Comparison of ENCODE assay signal across 12 cellular contexts in the genomic region with DNA sequence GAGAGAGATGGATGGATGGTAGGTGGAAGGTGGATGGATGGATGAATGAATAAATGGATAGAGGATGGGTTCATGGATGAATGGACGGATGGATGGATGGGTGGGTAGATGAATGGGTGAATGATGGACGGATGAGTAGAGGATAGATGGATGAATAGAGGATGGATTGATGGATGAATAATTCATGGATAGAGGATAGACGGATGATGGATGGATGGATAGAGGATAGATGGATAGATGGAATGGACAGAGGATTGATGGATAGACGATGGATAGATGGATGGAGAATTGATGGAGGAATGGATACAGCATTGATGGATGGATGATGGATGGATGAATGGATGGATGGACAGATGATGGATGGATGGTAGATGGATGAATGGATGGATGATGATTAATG.
DNase-seq lines count a peak whose midpoint lies in the region; ATAC-seq, FAIRE-seq and TF ChIP-seq lines count a peak whose summit lies in the region.
"Had no signal": no experiment of that assay in that cellular context is flagged by ENCODE, and none has a peak within 500 bp of the region (broad histone marks: within the 10 kb centered on the region; RNA-seq: fewer than 3 reads in every experiment).

No MANE protein-coding gene starts in this region.

- no peaks in the 10 kb centered on the region for H3K79me2 ChIP-seq in GM12878 (ENCODE audit: control insufficient read depth, insufficient read depth, low read length)

- no peak for FAIRE-seq in GM12878 (lab: Jason Lieb, UNC)
- FAIRE-seq: HTR-8/SVneo had no signal

- H3K36me3 ChIP-seq in HEK293 (ENCODE audit: control insufficient read depth in 2 of 2, insufficient read depth in 1 of 2, low read length in 2 of 2) (no peaks in the 10 kb centered on the region), GM12878 (ENCODE audit: control insufficient read depth in 2 of 2, insufficient read depth in 2 of 2, low read length in 1 of 2) (no peaks in the 10 kb centered on the region), gastroesophageal sphincter (peaks cover 9 to 92% of the 10 kb centered on the region in 2 donors), rectal smooth muscle tissue (ENCODE audit: control insufficient read depth, insufficient read depth, low read length) (peaks cover 13% of the 10 kb centered on the region)
- H3K36me3 ChIP-seq: BLaER1 had no signal

- SMC1A ChIA-PET in GM12878 (lab: Charles Lee; ENCODE audit: uncharacterized antibody, unreplicated experiment) = interaction anchor here (0.9 to 2.2 kb wide), 6 partner anchors 13 to 362 kb away, joined by 3 to 14 read pairs (median 6); no protein-coding TSS in a partner anchor

- H4K20me1 ChIP-seq in GM12878 (ENCODE audit: control insufficient read depth, insufficient read depth) = no peaks in the 10 kb centered on the region
- H4K20me1 ChIP-seq: BLaER1 had no signal

- no peak overlapping the region for H2AFZ ChIP-seq in GM12878 (ENCODE audit: control insufficient read depth, low read depth, low read length)
- H2AFZ ChIP-seq: GM23338 had no signal

- H3K9me3 ChIP-seq in HEK293 (ENCODE audit: control insufficient read depth, insufficient read depth, low read depth, low read length) (no peaks in the 10 kb centered on the region), GM12878 (replicated peaks; ENCODE audit: control insufficient read depth, insufficient read depth, low read length) (no peaks in the 10 kb centered on the region), gastroesophageal sphincter (no peaks in the 10 kb centered on the region)

- CTCF ChIA-PET in HEK293 (lab: Yijun Ruan, JAX) = interaction anchor here (0.5 to 4.0 kb wide), 13 partner anchors 8 to 422 kb away, joined by 3 to 33 read pairs (median 3); no protein-coding TSS in a partner anchor
- CTCF ChIA-PET in GM12878 (lab: Yijun Ruan, JAX) = interaction anchor here (0.6 to 2.8 kb wide), 15 partner anchors 8 to 422 kb away, joined by 3 to 19 read pairs (median 4); no protein-coding TSS in a partner anchor

- H3K27me3 ChIP-seq in GM12878 (replicated peaks in 1 of 2; ENCODE audit: control insufficient read depth in 2 of 2, insufficient read depth in 2 of 2, low read length in 1 of 2) (no peaks in the 10 kb centered on the region), gastroesophageal sphincter (no peaks in the 10 kb centered on the region), rectal smooth muscle tissue (ENCODE audit: control insufficient read depth, insufficient read depth, low read length) (no peaks in the 10 kb centered on the region)
- H3K27me3 ChIP-seq: BLaER1 had no signal

- RAD21 ChIA-PET in GM12878 (lab: Charles Lee; ENCODE audit: unreplicated experiment) = interaction anchor here (0.6 to 1.9 kb wide), 7 partner anchors 9 to 1454 kb away, joined by 3 to 19 read pairs (median 5); no protein-coding TSS in a partner anchor

- no peak for TF ChIP-seq RAD21 in GM12878 (IDR thresholded peaks at IDR 0.05; ENCODE audit: insufficient read depth, low read depth, low read length)

- no peak for TF ChIP-seq POLR2A in GM12878 (IDR thresholded peaks at IDR 0.05; ENCODE audit: low read depth, low read length)
- TF ChIP-seq POLR2A in gastroesophageal sphincter (IDR thresholded peaks at IDR 0.05) = no peak

- TF ChIP-seq EP300 in GM12878 (IDR thresholded peaks at IDR 0.05; ENCODE audit: borderline replicate concordance in 1 of 2, control insufficient read depth in 1 of 2, low read depth in 2 of 2, low read length in 2 of 2) (no peak), gastroesophageal sphincter (IDR thresholded peaks at IDR 0.05) (no peak)

- no peak for TF ChIP-seq CTCF in HEK293 (tag by site-specific recombination; IDR thresholded peaks at IDR 0.05)
- TF ChIP-seq CTCF in GM12878 (IDR thresholded peaks at IDR 0.05 in 2 of 3, conservative IDR thresholded peaks at IDR 0.05 in 1 of 3; ENCODE audit: control insufficient read depth in 2 of 3, extremely low read depth in 1 of 3, insufficient read depth in 1 of 3, low read depth in 3 of 3, low read length in 3 of 3) = no peak
- TF ChIP-seq CTCF in gastroesophageal sphincter (IDR thresholded peaks at IDR 0.05) = no peak

- WGBS in GM12878 (ENCODE audit: insufficient coverage, insufficient replicate concordance, low lambda C conversion rate, missing lambda C conversion rate) = 23% methylated on average over 4 of the region's 4 CpGs
- WGBS in gastroesophageal sphincter (ENCODE audit: low coverage in 1 of 2), 2 donors = 50 to 62% methylated on average over 4 of the region's 4 CpGs

- BruUV-seq in GM12878 (replicated peaks; lab: Mats Ljungman, UMichigan) = no TSS peak

- DNase-seq in GM12878 (ENCODE audit: low read depth, low spot score) = no peak
- no peak for DNase-seq in NCI-H1930 (lab: John Stamatoyannopoulos, UW)
- no peak for DNase-seq in hypothalamus (lab: John Stamatoyannopoulos, UW)
- DNase-seq in left lobe of liver (ENCODE audit: low spot score) = no peak
- DNase-seq: 8988T had no signal

- H3K4me1 ChIP-seq in HEK293 (ENCODE audit: control insufficient read depth, insufficient read depth, low read length) (no peaks in the 10 kb centered on the region), GM12878 (ENCODE audit: control insufficient read depth, insufficient read depth, low read length) (no peaks in the 10 kb centered on the region; the same call in 1 of the 2 replicates), gastroesophageal sphincter (peaks cover 0 to 96% (median 4%) of the 10 kb centered on the region in 3 donors), rectal smooth muscle tissue (ENCODE audit: control insufficient read depth, insufficient read depth, low read length) (peaks cover 17% of the 10 kb centered on the region)

- intact Hi-C loops in GM12878 (cut with micrococcal nuclease; ENCODE audit: unreplicated experiment) = loop anchor here (5.0 to 10.0 kb wide), 3 partner anchors 262 to 430 kb away; no protein-coding TSS in a partner anchor

- POLR2A ChIA-PET in HEK293 (lab: Yijun Ruan, JAX) (no interaction called here), GM12878 (lab: Charles Lee) (interaction anchor here (0.5 to 0.6 kb wide), 2 partner anchors 8 to 60 kb away, joined by 3 to 6 read pairs; no protein-coding TSS in a partner anchor)

- H3K9ac ChIP-seq in GM12878 (ENCODE audit: control insufficient read depth, insufficient read depth, low read length) (no peak overlapping the region), rectal smooth muscle tissue (ENCODE audit: low read length) (no peak overlapping the region)
- H3K9ac ChIP-seq: BLaER1 had no signal

- H3K4me2 ChIP-seq in GM12878 (ENCODE audit: control insufficient read depth, insufficient read depth) = no peak overlapping the region
- H3K4me2 ChIP-seq: BLaER1, GM23338 had no signal

- in situ Hi-C loops in GM12878 (cut with MboI) = no loop called here

- no peak for ATAC-seq in GM12878
- ATAC-seq in gastroesophageal sphincter = no peak
- no peak for ATAC-seq in GM19023 (IDR thresholded peaks at IDR 0.05; ENCODE audit: unreplicated experiment)
- ATAC-seq in left lobe of liver = no peak

- H3K27ac ChIP-seq in HEK293 (ENCODE audit: extremely low read depth, low read depth, low read length) (no peak overlapping the region), GM12878 (ENCODE audit: control insufficient read depth, insufficient read depth) (no peak overlapping the region), gastroesophageal sphincter (peak overlapping the region; percentile 11 to 78 (median 72)), rectal smooth muscle tissue (ENCODE audit: low read depth, low read length) (peak overlapping the region; percentile 44)
- H3K27ac ChIP-seq: BLaER1 had no signal

- H3K4me3 ChIP-seq in HEK293 (ENCODE audit: low read depth, low read length) = no peak overlapping the region
- H3K4me3 ChIP-seq in GM12878 = no peak overlapping the region
- no peak overlapping the region for H3K4me3 ChIP-seq in gastroesophageal sphincter
- H3K4me3 ChIP-seq in rectal smooth muscle tissue (ENCODE audit: low read length) = no peak overlapping the region
- H3K4me3 ChIP-seq: BLaER1, GM23338 had no signal

TF ChIP-seq in HEK293, 187 proteins besides CTCF, POLR2A, EP300 and RAD21:
- TF ChIP-seq ZNF366 (tag by site-specific recombination; conservative IDR thresholded peaks at IDR 0.05) = peak; percentile 99
- no peak for TF ChIP-seq ZNF843 (tag by site-specific recombination; IDR thresholded peaks at IDR 0.05)
- TF ChIP-seq ZBTB17 (tag by site-specific recombination; IDR thresholded peaks at IDR 0.05) = peak; percentile 93
- TF ChIP-seq ZNF292 (tag by site-specific recombination; IDR thresholded peaks at IDR 0.05; ENCODE audit: borderline replicate concordance, low read depth) = no peak
TF ChIP-seq in HEK293: peak in this region for 2.

TF ChIP-seq in GM12878, 131 proteins besides CTCF, POLR2A, EP300 and RAD21:
- TF ChIP-seq FOXK2 (IDR thresholded peaks at IDR 0.05) (peak; percentile 21; the same call in 1 of the 2 replicates), SKIL (IDR thresholded peaks at IDR 0.05; ENCODE audit: low read depth, poor library complexity, severe bottlenecking) (no peak), IRF5 (IDR thresholded peaks at IDR 0.05; ENCODE audit: borderline replicate concordance) (0 out of 2 replicates have a peak, but pooled peaks have one; percentile 15), TCF12 (IDR thresholded peaks at IDR 0.05; ENCODE audit: low read depth, low read length) (no peak)

Comparison
In these comparisons a context has a peak if more than half of its experiments do, and no peak if none do; other contexts are left out.
1. H3K27ac ChIP-seq: peak in gastroesophageal sphincter (4 of 4) and rectal smooth muscle tissue (single experiment); none in HEK293 (single experiment) and GM12878 (single experiment).